ENCODE assay signal across 1 cellular context in the genomic region with DNA sequence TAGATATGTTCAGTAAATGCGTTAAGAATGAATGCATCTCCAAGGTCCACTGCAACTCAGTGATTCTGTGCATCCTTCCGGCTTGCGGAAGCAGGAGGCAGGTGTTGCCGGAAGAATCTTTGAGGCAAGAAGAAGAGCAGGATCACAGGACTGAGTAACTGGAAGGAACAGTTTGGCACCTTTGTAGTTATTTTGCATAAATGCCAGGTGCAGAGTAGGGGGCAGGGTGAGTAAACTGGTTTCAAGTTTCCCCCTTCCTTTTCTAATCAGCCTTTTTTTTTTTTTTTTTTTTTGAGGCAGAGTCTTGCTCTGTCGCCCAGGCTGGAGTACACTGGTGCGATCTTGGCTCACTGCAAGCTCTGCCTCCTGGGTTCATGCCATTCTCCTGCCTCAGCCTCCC.
TF ChIP-seq lines count a peak whose summit lies in the region.

No MANE protein-coding gene starts in this region.

TF ChIP-seq in GM23338, 12 proteins besides CTCF, POLR2A, EP300 and RAD21 (continued from another document):
- TF ChIP-seq, protein P1, sequence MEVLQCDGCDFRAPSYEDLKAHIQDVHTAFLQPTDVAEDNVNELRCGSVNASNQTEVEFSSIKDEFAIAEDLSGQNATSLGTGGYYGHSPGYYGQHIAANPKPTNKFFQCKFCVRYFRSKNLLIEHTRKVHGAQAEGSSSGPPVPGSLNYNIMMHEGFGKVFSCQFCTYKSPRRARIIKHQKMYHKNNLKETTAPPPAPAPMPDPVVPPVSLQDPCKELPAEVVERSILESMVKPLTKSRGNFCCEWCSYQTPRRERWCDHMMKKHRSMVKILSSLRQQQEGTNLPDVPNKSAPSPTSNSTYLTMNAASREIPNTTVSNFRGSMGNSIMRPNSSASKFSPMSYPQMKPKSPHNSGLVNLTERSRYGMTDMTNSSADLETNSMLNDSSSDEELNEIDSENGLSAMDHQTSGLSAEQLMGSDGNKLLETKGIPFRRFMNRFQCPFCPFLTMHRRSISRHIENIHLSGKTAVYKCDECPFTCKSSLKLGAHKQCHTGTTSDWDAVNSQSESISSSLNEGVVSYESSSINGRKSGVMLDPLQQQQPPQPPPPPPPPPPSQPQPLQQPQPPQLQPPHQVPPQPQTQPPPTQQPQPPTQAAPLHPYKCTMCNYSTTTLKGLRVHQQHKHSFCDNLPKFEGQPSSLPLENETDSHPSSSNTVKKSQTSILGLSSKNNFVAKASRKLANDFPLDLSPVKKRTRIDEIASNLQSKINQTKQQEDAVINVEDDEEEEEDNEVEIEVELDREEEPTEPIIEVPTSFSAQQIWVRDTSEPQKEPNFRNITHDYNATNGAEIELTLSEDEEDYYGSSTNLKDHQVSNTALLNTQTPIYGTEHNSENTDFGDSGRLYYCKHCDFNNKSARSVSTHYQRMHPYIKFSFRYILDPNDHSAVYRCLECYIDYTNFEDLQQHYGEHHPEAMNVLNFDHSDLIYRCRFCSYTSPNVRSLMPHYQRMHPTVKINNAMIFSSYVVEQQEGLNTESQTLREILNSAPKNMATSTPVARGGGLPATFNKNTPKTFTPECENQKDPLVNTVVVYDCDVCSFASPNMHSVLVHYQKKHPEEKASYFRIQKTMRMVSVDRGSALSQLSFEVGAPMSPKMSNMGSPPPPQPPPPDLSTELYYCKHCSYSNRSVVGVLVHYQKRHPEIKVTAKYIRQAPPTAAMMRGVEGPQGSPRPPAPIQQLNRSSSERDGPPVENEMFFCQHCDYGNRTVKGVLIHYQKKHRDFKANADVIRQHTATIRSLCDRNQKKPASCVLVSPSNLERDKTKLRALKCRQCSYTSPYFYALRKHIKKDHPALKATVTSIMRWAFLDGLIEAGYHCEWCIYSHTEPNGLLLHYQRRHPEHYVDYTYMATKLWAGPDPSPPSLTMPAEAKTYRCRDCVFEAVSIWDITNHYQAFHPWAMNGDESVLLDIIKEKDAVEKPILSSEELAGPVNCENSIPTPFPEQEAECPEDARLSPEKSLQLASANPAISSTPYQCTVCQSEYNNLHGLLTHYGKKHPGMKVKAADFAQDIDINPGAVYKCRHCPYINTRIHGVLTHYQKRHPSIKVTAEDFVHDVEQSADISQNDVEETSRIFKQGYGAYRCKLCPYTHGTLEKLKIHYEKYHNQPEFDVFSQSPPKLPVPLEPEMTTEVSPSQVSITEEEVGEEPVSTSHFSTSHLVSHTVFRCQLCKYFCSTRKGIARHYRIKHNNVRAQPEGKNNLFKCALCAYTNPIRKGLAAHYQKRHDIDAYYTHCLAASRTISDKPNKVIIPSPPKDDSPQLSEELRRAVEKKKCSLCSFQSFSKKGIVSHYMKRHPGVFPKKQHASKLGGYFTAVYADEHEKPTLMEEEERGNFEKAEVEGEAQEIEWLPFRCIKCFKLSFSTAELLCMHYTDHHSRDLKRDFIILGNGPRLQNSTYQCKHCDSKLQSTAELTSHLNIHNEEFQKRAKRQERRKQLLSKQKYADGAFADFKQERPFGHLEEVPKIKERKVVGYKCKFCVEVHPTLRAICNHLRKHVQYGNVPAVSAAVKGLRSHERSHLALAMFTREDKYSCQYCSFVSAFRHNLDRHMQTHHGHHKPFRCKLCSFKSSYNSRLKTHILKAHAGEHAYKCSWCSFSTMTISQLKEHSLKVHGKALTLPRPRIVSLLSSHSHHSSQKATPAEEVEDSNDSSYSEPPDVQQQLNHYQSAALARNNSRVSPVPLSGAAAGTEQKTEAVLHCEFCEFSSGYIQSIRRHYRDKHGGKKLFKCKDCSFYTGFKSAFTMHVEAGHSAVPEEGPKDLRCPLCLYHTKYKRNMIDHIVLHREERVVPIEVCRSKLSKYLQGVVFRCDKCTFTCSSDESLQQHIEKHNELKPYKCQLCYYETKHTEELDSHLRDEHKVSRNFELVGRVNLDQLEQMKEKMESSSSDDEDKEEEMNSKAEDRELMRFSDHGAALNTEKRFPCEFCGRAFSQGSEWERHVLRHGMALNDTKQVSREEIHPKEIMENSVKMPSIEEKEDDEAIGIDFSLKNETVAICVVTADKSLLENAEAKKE (CRISPR knock-in tag; IDR thresholded peaks at IDR 0.05): no peak
- TF ChIP-seq ZNF114 (CRISPR knock-in tag; IDR thresholded peaks at IDR 0.05) (no peak), JUNB (IDR thresholded peaks at IDR 0.05; ENCODE audit: unreplicated experiment) (no peak), CREB1 (CRISPR knock-in tag; IDR thresholded peaks at IDR 0.05; ENCODE audit: low read depth) (no peak), EZH2 (IDR thresholded peaks at IDR 0.05; ENCODE audit: low read depth, unreplicated experiment) (no peak), NANOG (IDR thresholded peaks at IDR 0.05; ENCODE audit: borderline replicate concordance) (no peak)
- TF ChIP-seq, protein P2, sequence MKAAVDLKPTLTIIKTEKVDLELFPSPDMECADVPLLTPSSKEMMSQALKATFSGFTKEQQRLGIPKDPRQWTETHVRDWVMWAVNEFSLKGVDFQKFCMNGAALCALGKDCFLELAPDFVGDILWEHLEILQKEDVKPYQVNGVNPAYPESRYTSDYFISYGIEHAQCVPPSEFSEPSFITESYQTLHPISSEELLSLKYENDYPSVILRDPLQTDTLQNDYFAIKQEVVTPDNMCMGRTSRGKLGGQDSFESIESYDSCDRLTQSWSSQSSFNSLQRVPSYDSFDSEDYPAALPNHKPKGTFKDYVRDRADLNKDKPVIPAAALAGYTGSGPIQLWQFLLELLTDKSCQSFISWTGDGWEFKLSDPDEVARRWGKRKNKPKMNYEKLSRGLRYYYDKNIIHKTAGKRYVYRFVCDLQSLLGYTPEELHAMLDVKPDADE (IDR thresholded peaks at IDR 0.05): no peak
TF ChIP-seq in GM23338: peak in this region for 0.
